29 cellular contexts compared by ENCODE assay signal in the genomic region with DNA sequence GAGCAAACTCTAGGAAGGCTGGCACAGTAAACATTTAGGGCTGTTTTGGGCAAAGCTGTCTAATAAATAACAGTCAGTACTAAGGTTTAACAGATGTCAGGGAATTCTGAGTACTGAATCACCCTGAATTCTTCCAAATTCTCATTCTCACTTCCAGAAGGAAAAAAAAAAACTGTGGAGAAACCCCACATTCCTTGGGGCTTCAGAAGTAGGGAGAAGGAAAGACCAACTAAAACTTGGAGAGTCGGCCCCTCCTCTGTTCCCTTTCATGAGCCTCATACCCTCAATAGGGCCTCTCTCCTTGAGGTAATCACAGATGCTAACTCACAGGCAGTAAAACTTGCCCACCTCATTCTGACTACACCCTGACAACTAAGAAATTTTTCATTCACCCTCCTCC.
DNase-seq lines count a peak whose midpoint lies in the region; ATAC-seq and TF ChIP-seq lines count a peak whose summit lies in the region.
"Had no signal": no experiment of that assay in that cellular context is flagged by ENCODE, and none has a peak within 500 bp of the region (broad histone marks: within the 10 kb centered on the region; RNA-seq: fewer than 3 reads in every experiment).

No MANE protein-coding gene starts in this region.

- H3K4me1 Mint-ChIP-seq in WTC11 = peaks cover 14% of the 10 kb centered on the region
- H3K4me1 Mint-ChIP-seq: naive B cell had no signal

- no peak overlapping the region for H3K27ac ChIP-seq in A673 (ENCODE audit: low read depth, low read length, poor library complexity, severe bottlenecking)
- H3K27ac ChIP-seq: breast epithelium, tibial artery, VCaP had no signal

- H3K27ac Mint-ChIP-seq in WTC11 = no peak overlapping the region
- H3K27ac Mint-ChIP-seq: naive B cell had no signal

- intact Hi-C loops in A673 (cut with micrococcal nuclease; ENCODE audit: unreplicated experiment) = no loop called here

- H3K36me3 ChIP-seq in H7 (replicated peaks; ENCODE audit: control insufficient read depth, insufficient read depth, low read length) (no peaks in the 10 kb centered on the region), A673 (ENCODE audit: insufficient read depth, low read length, poor library complexity, severe bottlenecking) (no peaks in the 10 kb centered on the region)
- H3K36me3 ChIP-seq: breast epithelium, tibial artery had no signal

- H3K9me3 Mint-ChIP-seq in WTC11 = peaks cover 11% of the 10 kb centered on the region

- no peak overlapping the region for H3K4me3 Mint-ChIP-seq in WTC11
- H3K4me3 Mint-ChIP-seq: naive B cell had no signal

- no peaks in the 10 kb centered on the region for H3K4me1 ChIP-seq in A673 (ENCODE audit: insufficient read depth, low read length, poor library complexity, severe bottlenecking)
- H3K4me1 ChIP-seq: breast epithelium, tibial artery had no signal

- peak; percentile 22 for DNase-seq in A172 (ENCODE audit: low spot score)
- DNase-seq in ELR (ENCODE audit: low read depth) = peak; percentile 24
- no peak for DNase-seq in WTC11 (ENCODE audit: low spot score)
- peak; percentile 26 for DNase-seq in left kidney (ENCODE audit: low read depth, low spot score)
- no peak for DNase-seq in H7
- DNase-seq in A673 (ENCODE audit: low spot score) = no peak
- DNase-seq: activated CD4-positive, alpha-beta T cell treated with anti-CD3 and anti-CD28 coated beads, Interleukin-2, amount 50 U/mL, for 1 hour; activated naive CD4-positive, alpha-beta T cell treated with Interleukin-2 at 50 U/mL for 16 hours; activated T-cell treated with anti-CD3 and anti-CD28 coated beads, Interleukin-2, amount 50 U/mL, for 48 hours; C1 segment of cervical spinal cord; COR-L47; DND-41; effector memory CD4-positive, alpha-beta T cell; erythroblast; foreskin melanocyte; naive B cell; NCI-H1105; NCI-H1930; NK-92 treated with Interleukin-12 subunit alpha and Interleukin-12 subunit beta, amount 100 ng/mL, for 24 hours; occipital lobe; retina; SHP77; stimulated activated CD4-positive, alpha-beta T cell treated with anti-CD3 and anti-CD28 coated beads, Interleukin-1b, Interleukin-23, amount 100 ng/mL, for 48 hours; tibial artery had no signal

- no peaks in the 10 kb centered on the region for H3K36me3 Mint-ChIP-seq in WTC11

- H3K9me3 ChIP-seq in A673 (ENCODE audit: low read depth, low read length, poor library complexity, severe bottlenecking) = no peaks in the 10 kb centered on the region
- H3K9me3 ChIP-seq: breast epithelium, tibial artery had no signal

- BruUV-seq in A673 (replicated peaks; lab: Mats Ljungman, UMichigan) = no TSS peak

- H3K27me3 ChIP-seq in H7 (ENCODE audit: control insufficient read depth, insufficient read depth, low read length) (no peaks in the 10 kb centered on the region), A673 (replicated peaks; ENCODE audit: insufficient read depth, low read depth, low read length, poor library complexity) (no peaks in the 10 kb centered on the region)
- H3K27me3 ChIP-seq: breast epithelium, tibial artery had no signal

- POLR2A ChIA-PET in WTC11 (lab: Charles Lee) = no interaction called here
- POLR2A ChIA-PET in A673 (lab: Charles Lee; ENCODE audit: low non-redundant PET) = no interaction called here

- H3K4me3 ChIP-seq in H7 (ENCODE audit: insufficient read depth, low read depth, low read length) = no peak overlapping the region
- no peak overlapping the region for H3K4me3 ChIP-seq in A673 (ENCODE audit: low read depth, low read length, poor library complexity, severe bottlenecking)
- H3K4me3 ChIP-seq: breast epithelium, tibial artery had no signal

- no peak for TF ChIP-seq CTCF in WTC11 (IDR thresholded peaks at IDR 0.05)
- TF ChIP-seq CTCF in A673 (conservative IDR thresholded peaks at IDR 0.05; ENCODE audit: low read depth, low read length) = no peak

- CTCF ChIA-PET in WTC11 (lab: Charles Lee) = no interaction called here
- CTCF ChIA-PET in A673 (lab: Charles Lee) = no interaction called here

- ATAC-seq in WTC11 (peak; percentile 39; the same call in 1 of the 2 replicates), HG03097 (IDR thresholded peaks at IDR 0.05; ENCODE audit: low FRiP score, unreplicated experiment) (no peak), HG02798 (IDR thresholded peaks at IDR 0.05; ENCODE audit: poor library complexity, unreplicated experiment) (no peak)
- ATAC-seq: left lobe of liver had no signal

- no peaks in the 10 kb centered on the region; the same call in 1 of the 2 replicates for H3K27me3 Mint-ChIP-seq in WTC11 (ENCODE audit: low read depth)

TF ChIP-seq in WTC11, 78 proteins besides CTCF, POLR2A, EP300 and RAD21 (continues in another document):
- TF ChIP-seq E2F1 (CRISPR knock-in tag; IDR thresholded peaks at IDR 0.05) = no peak
- TF ChIP-seq FOXP4 (CRISPR knock-in tag; IDR thresholded peaks at IDR 0.05) = no peak
- no peak for TF ChIP-seq SMAD3 (CRISPR knock-in tag; IDR thresholded peaks at IDR 0.05; ENCODE audit: borderline replicate concordance)
- TF ChIP-seq MLX (CRISPR knock-in tag; IDR thresholded peaks at IDR 0.05) = no peak
- TF ChIP-seq FOXJ3 (CRISPR knock-in tag; IDR thresholded peaks at IDR 0.05; ENCODE audit: borderline replicate concordance) = no peak
- TF ChIP-seq CREB1 (CRISPR knock-in tag; IDR thresholded peaks at IDR 0.05) = no peak
- TF ChIP-seq FOXP1 (CRISPR knock-in tag; IDR thresholded peaks at IDR 0.05; ENCODE audit: borderline replicate concordance) = no peak
- TF ChIP-seq EMX1 (CRISPR knock-in tag; IDR thresholded peaks at IDR 0.05) = no peak
- TF ChIP-seq NFE2L1 (CRISPR knock-in tag; IDR thresholded peaks at IDR 0.05) = no peak
- no peak for TF ChIP-seq KAT7 (CRISPR knock-in tag; IDR thresholded peaks at IDR 0.05; ENCODE audit: borderline replicate concordance)
- TF ChIP-seq AR (CRISPR knock-in tag; IDR thresholded peaks at IDR 0.05) = no peak
- no peak for TF ChIP-seq RORB (CRISPR knock-in tag; IDR thresholded peaks at IDR 0.05)
- no peak for TF ChIP-seq RELA (CRISPR knock-in tag; IDR thresholded peaks at IDR 0.05; ENCODE audit: borderline replicate concordance)
- TF ChIP-seq, protein P1, sequence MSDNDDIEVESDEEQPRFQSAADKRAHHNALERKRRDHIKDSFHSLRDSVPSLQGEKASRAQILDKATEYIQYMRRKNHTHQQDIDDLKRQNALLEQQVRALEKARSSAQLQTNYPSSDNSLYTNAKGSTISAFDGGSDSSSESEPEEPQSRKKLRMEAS (CRISPR knock-in tag; IDR thresholded peaks at IDR 0.05) = no peak

Comparison
In these comparisons a context has a peak if more than half of its experiments do, and no peak if none do; other contexts are left out.
1. DNase-seq: peak in A172 (single experiment), ELR (single experiment) and left kidney (single experiment); none in WTC11 (single experiment), H7 (single experiment) and A673 (single experiment).